In the genomic region with DNA sequence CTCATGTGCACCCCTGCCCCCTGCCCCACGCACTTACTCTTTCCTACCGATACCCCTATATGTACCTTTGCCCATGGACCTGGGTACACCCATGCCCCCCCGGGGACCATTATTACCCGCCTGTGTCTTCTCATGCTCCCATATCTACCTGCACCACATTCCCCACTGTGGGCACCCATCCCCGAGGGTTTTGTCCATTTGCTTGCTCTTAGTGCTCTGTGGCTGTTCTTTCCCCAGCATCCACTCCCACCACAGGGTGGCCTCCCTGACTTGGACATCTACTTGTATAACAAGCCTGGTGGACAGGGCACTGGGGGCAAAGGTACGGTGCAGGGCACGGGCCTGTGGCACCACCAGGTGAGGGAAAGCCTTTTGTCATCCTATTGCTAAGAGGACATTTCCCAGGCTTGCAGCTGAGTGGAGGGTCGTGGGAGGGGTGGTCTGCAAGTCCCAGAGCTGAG, we compare ENCODE assay signal across 1 cellular context.
TF ChIP-seq lines count a peak whose summit lies in the region.

No MANE protein-coding gene starts in this region.

TF ChIP-seq in HepG2, 621 proteins besides CTCF, POLR2A, EP300 and RAD21:
- TF ChIP-seq YY1 (IDR thresholded peaks at IDR 0.05; ENCODE audit: insufficient read depth, insufficient replicate concordance, low read depth, low read length) (no peak), ZNF232 (CRISPR knock-in tag; IDR thresholded peaks at IDR 0.05; ENCODE audit: borderline replicate concordance) (no peak), IRF1 (CRISPR knock-in tag; IDR thresholded peaks at IDR 0.05; ENCODE audit: low read depth) (no peak), SPEN (CRISPR knock-in tag; IDR thresholded peaks at IDR 0.05; ENCODE audit: low read depth) (no peak), GATA4 (IDR thresholded peaks at IDR 0.05; ENCODE audit: borderline replicate concordance, low read depth) (no peak), ZBTB7B (CRISPR knock-in tag; IDR thresholded peaks at IDR 0.05) (no peak), HMGXB3 (CRISPR knock-in tag; IDR thresholded peaks at IDR 0.05; ENCODE audit: borderline replicate concordance) (no peak), PHF20 (CRISPR knock-in tag; IDR thresholded peaks at IDR 0.05) (no peak), MAFK (conservative IDR thresholded peaks at IDR 0.05 in 1 of 2, IDR thresholded peaks at IDR 0.05 in 1 of 2; ENCODE audit: low read length in 2 of 2) (no peak), MXI1 (IDR thresholded peaks at IDR 0.05; ENCODE audit: borderline replicate concordance, low read depth, low read length) (no peak)
